1 cellular context compared by ENCODE assay signal in the genomic region with DNA sequence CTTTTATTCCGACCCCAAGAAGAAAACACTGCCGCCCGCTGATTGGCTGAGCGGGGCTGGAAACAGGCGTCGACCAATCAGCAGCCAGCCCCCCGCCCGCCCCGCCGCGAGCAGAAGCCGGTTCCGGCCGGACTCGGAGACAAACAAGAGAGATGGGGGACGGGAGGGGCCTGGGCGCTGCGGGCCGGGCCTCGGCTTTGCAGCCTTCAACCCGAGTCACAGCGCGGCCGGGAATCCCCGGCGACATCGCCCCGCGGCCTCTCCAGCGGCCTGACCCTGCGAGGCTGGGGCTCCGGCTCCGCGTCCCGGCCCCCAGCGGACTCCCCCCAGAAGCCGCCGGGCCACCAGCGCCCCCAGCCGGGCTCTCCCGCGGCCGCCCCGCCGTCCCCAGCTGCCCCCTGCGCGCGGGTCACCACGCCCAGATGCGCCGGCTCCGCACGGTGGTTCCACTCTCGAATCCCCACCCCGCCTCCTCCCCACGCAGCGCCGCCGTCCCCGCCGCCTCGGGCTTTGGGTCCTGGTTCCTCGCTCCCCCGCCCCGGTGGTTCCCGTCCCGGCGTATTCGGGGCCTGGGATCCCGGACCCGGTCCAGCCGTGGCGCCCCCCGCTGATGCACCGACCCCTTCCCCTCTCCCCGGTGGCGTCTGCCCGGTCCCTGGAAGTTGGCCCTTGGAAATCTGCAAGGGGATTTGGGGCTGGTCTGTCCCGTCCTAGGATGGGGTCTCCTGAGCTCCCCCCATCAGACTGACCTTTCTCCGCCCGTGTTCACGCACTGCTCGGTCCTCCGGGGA.
TF ChIP-seq lines count a peak whose summit lies in the region.

No MANE protein-coding gene starts in this region.

TF ChIP-seq in HepG2, 621 proteins besides CTCF, POLR2A, EP300 and RAD21 (continued from another document and continues in another):
- TF ChIP-seq ZIK1 (CRISPR knock-in tag; IDR thresholded peaks at IDR 0.05; ENCODE audit: borderline replicate concordance, low read depth) (no peak), DPF2 (CRISPR knock-in tag; IDR thresholded peaks at IDR 0.05; ENCODE audit: borderline replicate concordance, low read depth) (no peak), ZNF782 (CRISPR knock-in tag; IDR thresholded peaks at IDR 0.05; ENCODE audit: borderline replicate concordance) (no peak), STAG1 (CRISPR knock-in tag; IDR thresholded peaks at IDR 0.05) (peak; percentile 45), KDM5B (CRISPR knock-in tag; IDR thresholded peaks at IDR 0.05; ENCODE audit: borderline replicate concordance) (no peak), NR1H2 (CRISPR knock-in tag; IDR thresholded peaks at IDR 0.05; ENCODE audit: borderline replicate concordance, low read depth) (no peak), SRSF9 (IDR thresholded peaks at IDR 0.05; ENCODE audit: borderline replicate concordance, insufficient read depth, low read depth, low read length, poor library complexity, severe bottlenecking) (no peak), KLF16 (CRISPR knock-in tag; IDR thresholded peaks at IDR 0.05) (no peak; a peak in 1 of 4 replicates), ZNF12 (CRISPR knock-in tag; IDR thresholded peaks at IDR 0.05) (no peak), ZNF776 (CRISPR knock-in tag; IDR thresholded peaks at IDR 0.05) (no peak), KAT7 (CRISPR knock-in tag; IDR thresholded peaks at IDR 0.05; ENCODE audit: borderline replicate concordance) (no peak), ZNF619 (CRISPR knock-in tag; IDR thresholded peaks at IDR 0.05) (no peak), ZFY (CRISPR knock-in tag; IDR thresholded peaks at IDR 0.05) (peak; percentile 74), YEATS2 (CRISPR knock-in tag; IDR thresholded peaks at IDR 0.05; ENCODE audit: borderline replicate concordance) (no peak), ZNF138 (CRISPR knock-in tag; IDR thresholded peaks at IDR 0.05; ENCODE audit: low read depth) (no peak), PHF20 (CRISPR knock-in tag; IDR thresholded peaks at IDR 0.05) (0 out of 2 replicates have a peak, but pooled peaks have one; percentile 18), FOXC1 (CRISPR knock-in tag; IDR thresholded peaks at IDR 0.05; ENCODE audit: borderline replicate concordance) (no peak), YY1 (IDR thresholded peaks at IDR 0.05; ENCODE audit: insufficient read depth, insufficient replicate concordance, low read depth, low read length) (no peak), LCORL (IDR thresholded peaks at IDR 0.05) (no peak), LCORL (CRISPR knock-in tag; IDR thresholded peaks at IDR 0.05) (no peak), ZNF256 (CRISPR knock-in tag; conservative IDR thresholded peaks at IDR 0.05) (no peak), CBX2 (IDR thresholded peaks at IDR 0.05; ENCODE audit: low read depth, low read length) (no peak), CBX2 (CRISPR knock-in tag; IDR thresholded peaks at IDR 0.05; ENCODE audit: low read depth) (no peak), SRSF4 (IDR thresholded peaks at IDR 0.05; ENCODE audit: low read depth, low read length, poor library complexity, severe bottlenecking) (no peak), ZNF350 (CRISPR knock-in tag; IDR thresholded peaks at IDR 0.05; ENCODE audit: borderline replicate concordance, low read depth) (no peak), SOX6 (IDR thresholded peaks at IDR 0.05) (no peak), SOX6 (CRISPR knock-in tag; IDR thresholded peaks at IDR 0.05) (peak; percentile 2; the same call in 1 of the 2 replicates), SMARCC2 (IDR thresholded peaks at IDR 0.05) (no peak), BRCA1 (CRISPR knock-in tag; IDR thresholded peaks at IDR 0.05) (no peak), ZNF10 (CRISPR knock-in tag; IDR thresholded peaks at IDR 0.05; ENCODE audit: borderline replicate concordance, low read depth) (no peak), HNRNPLL (IDR thresholded peaks at IDR 0.05; ENCODE audit: low read depth, low read length, poor library complexity, severe bottlenecking) (peak; percentile 63), ZNF510 (CRISPR knock-in tag; IDR thresholded peaks at IDR 0.05; ENCODE audit: low read depth) (no peak; the same call in 1 of the 2 replicates), KMT2A (CRISPR knock-in tag; IDR thresholded peaks at IDR 0.05) (no peak), ZNF709 (CRISPR knock-in tag; IDR thresholded peaks at IDR 0.05) (0 out of 2 replicates have a peak, but pooled peaks have one; percentile 57), ZNF543 (CRISPR knock-in tag; IDR thresholded peaks at IDR 0.05) (no peak), SIN3B (IDR thresholded peaks at IDR 0.05; ENCODE audit: low read length) (no peak), ZBTB20 (CRISPR knock-in tag; IDR thresholded peaks at IDR 0.05; ENCODE audit: borderline replicate concordance, low read depth) (no peak), MXD4 (CRISPR knock-in tag; IDR thresholded peaks at IDR 0.05) (no peak), ZNF205 (CRISPR knock-in tag; IDR thresholded peaks at IDR 0.05) (no peak), ZFP36L2 (CRISPR knock-in tag; IDR thresholded peaks at IDR 0.05) (no peak), ZNF30 (CRISPR knock-in tag; IDR thresholded peaks at IDR 0.05) (no peak), ZNF260 (CRISPR knock-in tag; IDR thresholded peaks at IDR 0.05; ENCODE audit: borderline replicate concordance, low read depth) (no peak), ZFX (CRISPR knock-in tag; IDR thresholded peaks at IDR 0.05; ENCODE audit: low read depth) (peak; percentile 71), RBFOX2 (IDR thresholded peaks at IDR 0.05; ENCODE audit: low read depth, low read length) (0 out of 2 replicates have a peak, but pooled peaks have one; percentile 0), HMG20B (CRISPR knock-in tag; conservative IDR thresholded peaks at IDR 0.05) (peak; percentile 94), ZNF75D (CRISPR knock-in tag; IDR thresholded peaks at IDR 0.05; ENCODE audit: borderline replicate concordance) (no peak)
- TF ChIP-seq, protein P1, sequence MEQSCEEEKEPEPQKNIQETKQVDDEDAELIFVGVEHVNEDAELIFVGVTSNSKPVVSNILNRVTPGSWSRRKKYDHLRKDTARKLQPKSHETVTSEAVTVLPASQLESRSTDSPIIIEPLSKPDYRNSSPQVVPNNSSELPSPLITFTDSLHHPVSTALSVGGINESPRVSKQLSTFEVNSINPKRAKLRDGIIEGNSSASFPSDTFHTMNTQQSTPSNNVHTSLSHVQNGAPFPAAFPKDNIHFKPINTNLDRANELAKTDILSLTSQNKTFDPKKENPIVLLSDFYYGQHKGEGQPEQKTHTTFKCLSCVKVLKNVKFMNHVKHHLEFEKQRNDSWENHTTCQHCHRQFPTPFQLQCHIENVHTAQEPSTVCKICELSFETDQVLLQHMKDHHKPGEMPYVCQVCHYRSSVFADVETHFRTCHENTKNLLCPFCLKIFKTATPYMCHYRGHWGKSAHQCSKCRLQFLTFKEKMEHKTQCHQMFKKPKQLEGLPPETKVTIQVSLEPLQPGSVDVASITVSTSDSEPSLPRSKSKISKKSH (CRISPR knock-in tag; IDR thresholded peaks at IDR 0.05; ENCODE audit: borderline replicate concordance), result no peak
- TF ChIP-seq, protein P2, sequence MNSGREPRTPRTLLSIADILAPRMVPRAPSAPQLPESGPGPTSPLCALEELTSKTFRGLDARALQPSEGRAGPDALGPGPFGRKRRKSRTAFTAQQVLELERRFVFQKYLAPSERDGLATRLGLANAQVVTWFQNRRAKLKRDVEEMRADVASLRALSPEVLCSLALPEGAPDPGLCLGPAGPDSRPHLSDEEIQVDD (CRISPR knock-in tag; IDR thresholded peaks at IDR 0.05; ENCODE audit: borderline replicate concordance), result no peak
- TF ChIP-seq, protein P3, sequence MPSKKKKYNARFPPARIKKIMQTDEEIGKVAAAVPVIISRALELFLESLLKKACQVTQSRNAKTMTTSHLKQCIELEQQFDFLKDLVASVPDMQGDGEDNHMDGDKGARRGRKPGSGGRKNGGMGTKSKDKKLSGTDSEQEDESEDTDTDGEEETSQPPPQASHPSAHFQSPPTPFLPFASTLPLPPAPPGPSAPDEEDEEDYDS (CRISPR knock-in tag; IDR thresholded peaks at IDR 0.05), result peak; percentile 70
- TF ChIP-seq, protein P4, sequence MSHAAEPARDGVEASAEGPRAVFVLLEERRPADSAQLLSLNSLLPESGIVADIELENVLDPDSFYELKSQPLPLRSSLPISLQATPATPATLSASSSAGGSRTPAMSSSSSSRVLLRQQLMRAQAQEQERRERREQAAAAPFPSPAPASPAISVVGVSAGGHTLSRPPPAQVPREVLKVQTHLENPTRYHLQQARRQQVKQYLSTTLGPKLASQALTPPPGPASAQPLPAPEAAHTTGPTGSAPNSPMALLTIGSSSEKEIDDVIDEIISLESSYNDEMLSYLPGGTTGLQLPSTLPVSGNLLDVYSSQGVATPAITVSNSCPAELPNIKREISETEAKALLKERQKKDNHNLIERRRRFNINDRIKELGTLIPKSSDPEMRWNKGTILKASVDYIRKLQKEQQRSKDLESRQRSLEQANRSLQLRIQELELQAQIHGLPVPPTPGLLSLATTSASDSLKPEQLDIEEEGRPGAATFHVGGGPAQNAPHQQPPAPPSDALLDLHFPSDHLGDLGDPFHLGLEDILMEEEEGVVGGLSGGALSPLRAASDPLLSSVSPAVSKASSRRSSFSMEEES (CRISPR knock-in tag; IDR thresholded peaks at IDR 0.05), result no peak
- TF ChIP-seq, protein P5, sequence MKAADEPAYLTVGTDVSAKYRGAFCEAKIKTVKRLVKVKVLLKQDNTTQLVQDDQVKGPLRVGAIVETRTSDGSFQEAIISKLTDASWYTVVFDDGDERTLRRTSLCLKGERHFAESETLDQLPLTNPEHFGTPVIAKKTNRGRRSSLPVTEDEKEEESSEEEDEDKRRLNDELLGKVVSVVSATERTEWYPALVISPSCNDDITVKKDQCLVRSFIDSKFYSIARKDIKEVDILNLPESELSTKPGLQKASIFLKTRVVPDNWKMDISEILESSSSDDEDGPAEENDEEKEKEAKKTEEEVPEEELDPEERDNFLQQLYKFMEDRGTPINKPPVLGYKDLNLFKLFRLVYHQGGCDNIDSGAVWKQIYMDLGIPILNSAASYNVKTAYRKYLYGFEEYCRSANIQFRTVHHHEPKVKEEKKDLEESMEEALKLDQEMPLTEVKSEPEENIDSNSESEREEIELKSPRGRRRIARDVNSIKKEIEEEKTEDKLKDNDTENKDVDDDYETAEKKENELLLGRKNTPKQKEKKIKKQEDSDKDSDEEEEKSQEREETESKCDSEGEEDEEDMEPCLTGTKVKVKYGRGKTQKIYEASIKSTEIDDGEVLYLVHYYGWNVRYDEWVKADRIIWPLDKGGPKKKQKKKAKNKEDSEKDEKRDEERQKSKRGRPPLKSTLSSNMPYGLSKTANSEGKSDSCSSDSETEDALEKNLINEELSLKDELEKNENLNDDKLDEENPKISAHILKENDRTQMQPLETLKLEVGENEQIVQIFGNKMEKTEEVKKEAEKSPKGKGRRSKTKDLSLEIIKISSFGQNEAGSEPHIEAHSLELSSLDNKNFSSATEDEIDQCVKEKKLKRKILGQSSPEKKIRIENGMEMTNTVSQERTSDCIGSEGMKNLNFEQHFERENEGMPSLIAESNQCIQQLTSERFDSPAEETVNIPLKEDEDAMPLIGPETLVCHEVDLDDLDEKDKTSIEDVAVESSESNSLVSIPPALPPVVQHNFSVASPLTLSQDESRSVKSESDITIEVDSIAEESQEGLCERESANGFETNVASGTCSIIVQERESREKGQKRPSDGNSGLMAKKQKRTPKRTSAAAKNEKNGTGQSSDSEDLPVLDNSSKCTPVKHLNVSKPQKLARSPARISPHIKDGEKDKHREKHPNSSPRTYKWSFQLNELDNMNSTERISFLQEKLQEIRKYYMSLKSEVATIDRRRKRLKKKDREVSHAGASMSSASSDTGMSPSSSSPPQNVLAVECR (CRISPR knock-in tag; IDR thresholded peaks at IDR 0.05; ENCODE audit: borderline replicate concordance), result 0 out of 2 replicates have a peak, but pooled peaks have one; percentile 8
- TF ChIP-seq, protein P6, sequence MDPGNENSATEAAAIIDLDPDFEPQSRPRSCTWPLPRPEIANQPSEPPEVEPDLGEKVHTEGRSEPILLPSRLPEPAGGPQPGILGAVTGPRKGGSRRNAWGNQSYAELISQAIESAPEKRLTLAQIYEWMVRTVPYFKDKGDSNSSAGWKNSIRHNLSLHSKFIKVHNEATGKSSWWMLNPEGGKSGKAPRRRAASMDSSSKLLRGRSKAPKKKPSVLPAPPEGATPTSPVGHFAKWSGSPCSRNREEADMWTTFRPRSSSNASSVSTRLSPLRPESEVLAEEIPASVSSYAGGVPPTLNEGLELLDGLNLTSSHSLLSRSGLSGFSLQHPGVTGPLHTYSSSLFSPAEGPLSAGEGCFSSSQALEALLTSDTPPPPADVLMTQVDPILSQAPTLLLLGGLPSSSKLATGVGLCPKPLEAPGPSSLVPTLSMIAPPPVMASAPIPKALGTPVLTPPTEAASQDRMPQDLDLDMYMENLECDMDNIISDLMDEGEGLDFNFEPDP (CRISPR knock-in tag; conservative IDR thresholded peaks at IDR 0.05), result no peak
- TF ChIP-seq, protein P7, sequence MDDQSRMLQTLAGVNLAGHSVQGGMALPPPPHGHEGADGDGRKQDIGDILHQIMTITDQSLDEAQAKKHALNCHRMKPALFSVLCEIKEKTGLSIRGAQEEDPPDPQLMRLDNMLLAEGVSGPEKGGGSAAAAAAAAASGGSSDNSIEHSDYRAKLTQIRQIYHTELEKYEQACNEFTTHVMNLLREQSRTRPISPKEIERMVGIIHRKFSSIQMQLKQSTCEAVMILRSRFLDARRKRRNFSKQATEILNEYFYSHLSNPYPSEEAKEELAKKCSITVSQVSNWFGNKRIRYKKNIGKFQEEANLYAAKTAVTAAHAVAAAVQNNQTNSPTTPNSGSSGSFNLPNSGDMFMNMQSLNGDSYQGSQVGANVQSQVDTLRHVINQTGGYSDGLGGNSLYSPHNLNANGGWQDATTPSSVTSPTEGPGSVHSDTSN (CRISPR knock-in tag; IDR thresholded peaks at IDR 0.05; ENCODE audit: borderline replicate concordance), result no peak
- TF ChIP-seq, protein P8, sequence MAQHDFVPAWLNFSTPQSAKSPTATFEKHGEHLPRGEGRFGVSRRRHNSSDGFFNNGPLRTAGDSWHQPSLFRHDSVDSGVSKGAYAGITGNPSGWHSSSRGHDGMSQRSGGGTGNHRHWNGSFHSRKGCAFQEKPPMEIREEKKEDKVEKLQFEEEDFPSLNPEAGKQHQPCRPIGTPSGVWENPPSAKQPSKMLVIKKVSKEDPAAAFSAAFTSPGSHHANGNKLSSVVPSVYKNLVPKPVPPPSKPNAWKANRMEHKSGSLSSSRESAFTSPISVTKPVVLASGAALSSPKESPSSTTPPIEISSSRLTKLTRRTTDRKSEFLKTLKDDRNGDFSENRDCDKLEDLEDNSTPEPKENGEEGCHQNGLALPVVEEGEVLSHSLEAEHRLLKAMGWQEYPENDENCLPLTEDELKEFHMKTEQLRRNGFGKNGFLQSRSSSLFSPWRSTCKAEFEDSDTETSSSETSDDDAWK (CRISPR knock-in tag; IDR thresholded peaks at IDR 0.05), result no peak
- TF ChIP-seq, protein P9, sequence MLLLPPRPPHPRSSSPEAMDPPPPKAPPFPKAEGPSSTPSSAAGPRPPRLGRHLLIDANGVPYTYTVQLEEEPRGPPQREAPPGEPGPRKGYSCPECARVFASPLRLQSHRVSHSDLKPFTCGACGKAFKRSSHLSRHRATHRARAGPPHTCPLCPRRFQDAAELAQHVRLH (CRISPR knock-in tag; IDR thresholded peaks at IDR 0.05; ENCODE audit: borderline replicate concordance, low read depth), result 0 out of 2 replicates have a peak, but pooled peaks have one; percentile 14
- TF ChIP-seq, protein P10, sequence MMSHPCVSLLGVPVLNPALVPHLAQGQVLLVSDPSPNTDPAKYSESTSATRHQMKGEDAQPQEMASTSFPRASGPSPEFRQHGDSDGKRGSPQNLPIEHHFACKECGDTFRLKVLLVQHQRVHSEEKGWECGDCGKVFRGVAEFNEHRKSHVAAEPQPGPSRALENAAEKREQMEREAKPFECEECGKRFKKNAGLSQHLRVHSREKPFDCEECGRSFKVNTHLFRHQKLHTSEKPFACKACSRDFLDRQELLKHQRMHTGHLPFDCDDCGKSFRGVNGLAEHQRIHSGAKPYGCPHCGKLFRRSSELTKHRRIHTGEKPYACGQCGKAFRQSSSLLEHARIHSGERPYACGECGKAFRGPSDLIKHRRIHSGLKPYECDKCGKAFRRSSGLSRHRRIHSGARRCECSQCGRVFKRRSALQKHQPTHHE (CRISPR knock-in tag; IDR thresholded peaks at IDR 0.05; ENCODE audit: borderline replicate concordance), result no peak
